22 cellular contexts compared by ENCODE assay signal in genomic region chr1:153640873-153641272, GRCh38. TPM values are rescaled to one million over a fixed set of nuclear protein-coding genes. Genes with fewer than 3 reads are reported as not detected.
DNase-seq lines count a peak whose midpoint lies in the region; ATAC-seq, FAIRE-seq and TF ChIP-seq lines count a peak whose summit lies in the region.
"Had no signal": no experiment of that assay in that cellular context is flagged by ENCODE, and none has a peak within 500 bp of the region (broad histone marks: within the 10 kb centered on the region; RNA-seq: fewer than 3 reads in every experiment).

No MANE protein-coding gene starts in this region.

- no peak for FAIRE-seq in K562 (lab: Jason Lieb, UNC)
- FAIRE-seq: G401.6, RCC 7860 had no signal

- H3K4me2 ChIP-seq in K562 (ENCODE audit: insufficient read depth, low read length) = no peak overlapping the region

- POLR2A ChIA-PET in K562 (lab: Yijun Ruan, JAX) = interaction anchor here (1.0 to 11.6 kb wide), 4 partner anchors 9 to 125 kb away, joined by 3 to 205 read pairs (median 13); partner anchors contain the start of gene S100A13

- no peak overlapping the region for H3K4me3 Mint-ChIP-seq in activated naive CD8-positive, alpha-beta T cell
- H3K4me3 Mint-ChIP-seq in activated naive CD8-positive, alpha-beta T cell treated with anti-CD3 and anti-CD28 coated beads for 36 hours = no peak overlapping the region
- no peak overlapping the region for H3K4me3 Mint-ChIP-seq in stimulated activated effector memory CD8-positive, alpha-beta T cell treated with anti-CD3 and anti-CD28 coated beads, Interleukin-12 subunit alpha, Interleukin-12 subunit beta, amount 100 ng/mL, for 72 hours
- H3K4me3 Mint-ChIP-seq: nephron progenitor cell; stimulated activated memory B cell treated with anti-CD40 and anti-IgM and Interleukin-4, amounts not matched to agents 10 μg/mL and 1 μg/mL and 100 μg/mL, for 72 hours had no signal

- TF ChIP-seq EP300 in K562 (IDR thresholded peaks at IDR 0.05; ENCODE audit: low read length) = no peak

- no peaks in the 10 kb centered on the region for H3K9me3 Mint-ChIP-seq in activated naive CD8-positive, alpha-beta T cell (ENCODE audit: low read depth)
- H3K9me3 Mint-ChIP-seq in activated naive CD8-positive, alpha-beta T cell treated with anti-CD3 and anti-CD28 coated beads for 36 hours = no peaks in the 10 kb centered on the region
- no peaks in the 10 kb centered on the region for H3K9me3 Mint-ChIP-seq in stimulated activated effector memory CD8-positive, alpha-beta T cell treated with anti-CD3 and anti-CD28 coated beads, Interleukin-12 subunit alpha, Interleukin-12 subunit beta, amount 100 ng/mL, for 72 hours
- H3K9me3 Mint-ChIP-seq: nephron progenitor cell; stimulated activated memory B cell treated with anti-CD40 and anti-IgM and Interleukin-4, amounts not matched to agents 10 μg/mL and 1 μg/mL and 100 μg/mL, for 72 hours had no signal

- TF ChIP-seq RAD21 in K562 (CRISPR knock-in tag; conservative IDR thresholded peaks at IDR 0.05 in 1 of 2, IDR thresholded peaks at IDR 0.05 in 1 of 2) = no peak

- no peak for DNase-seq in activated naive CD8-positive, alpha-beta T cell treated with anti-CD3 and anti-CD28 coated beads for 36 hours
- DNase-seq in K562 (ENCODE audit: extremely low read depth in 1 of 4, low spot score in 3 of 4) (no peak), UCSD-AML1 (lab: John Stamatoyannopoulos, UW; ENCODE audit: unreplicated experiment) (no peak)
- DNase-seq in stimulated activated effector memory CD8-positive, alpha-beta T cell treated with anti-CD3 and anti-CD28 coated beads, Interleukin-12 subunit alpha, Interleukin-12 subunit beta, amount 100 ng/mL, for 72 hours (ENCODE audit: low spot score in 2 of 2) = no peak
- DNase-seq: colonic mucosa, left cardiac atrium, NCI-H1105, NCI-H2081 treated with DMSO at 0.1 percent for 48 hours, nephron progenitor cell, posterior cingulate gyrus, testis, WERI-Rb-1 had no signal

- peaks cover 68% of the 10 kb centered on the region for H3K4me1 Mint-ChIP-seq in activated naive CD8-positive, alpha-beta T cell (ENCODE audit: low read depth)
- H3K4me1 Mint-ChIP-seq in activated naive CD8-positive, alpha-beta T cell treated with anti-CD3 and anti-CD28 coated beads for 36 hours = peaks cover 36% of the 10 kb centered on the region
- H3K4me1 Mint-ChIP-seq in stimulated activated effector memory CD8-positive, alpha-beta T cell treated with anti-CD3 and anti-CD28 coated beads, Interleukin-12 subunit alpha, Interleukin-12 subunit beta, amount 100 ng/mL, for 72 hours = peaks cover 41% of the 10 kb centered on the region

- no peak for TF ChIP-seq POLR2A in K562 (conservative IDR thresholded peaks at IDR 0.05)

- intact Hi-C loops in K562 (cut with micrococcal nuclease) = no loop called here

- no peak overlapping the region for H3K4me3 ChIP-seq in K562
- H3K4me3 ChIP-seq: breast epithelium, colonic mucosa, testis had no signal

- no peaks in the 10 kb centered on the region for H3K9me1 ChIP-seq in K562 (ENCODE audit: control insufficient read depth, insufficient read depth, low read length)

- BruUV-seq in K562 (replicated peaks; lab: Mats Ljungman, UMichigan) = no TSS peak

- TF ChIP-seq CTCF in K562 (IDR thresholded peaks at IDR 0.05 in 2 of 3, conservative IDR thresholded peaks at IDR 0.05 in 1 of 3; ENCODE audit: insufficient read depth in 2 of 3, low read depth in 1 of 3, low read length in 3 of 3) = no peak

- no peaks in the 10 kb centered on the region; the same call in 1 of the 2 replicates for H4K20me1 ChIP-seq in K562 (replicated peaks; ENCODE audit: control insufficient read depth, insufficient read depth, low read length)

- no peaks in the 10 kb centered on the region for H3K27me3 Mint-ChIP-seq in activated naive CD8-positive, alpha-beta T cell
- no peaks in the 10 kb centered on the region for H3K27me3 Mint-ChIP-seq in activated naive CD8-positive, alpha-beta T cell treated with anti-CD3 and anti-CD28 coated beads for 36 hours
- H3K27me3 Mint-ChIP-seq: stimulated activated memory B cell treated with anti-CD40 and anti-IgM and Interleukin-4, amounts not matched to agents 10 μg/mL and 1 μg/mL and 100 μg/mL, for 72 hours had no signal

- H3K9ac ChIP-seq in K562 (ENCODE audit: insufficient read depth in 1 of 2, low read depth in 2 of 2, low read length in 2 of 2) = no peak overlapping the region

- ATAC-seq in K562 (no peak), GM19023 (IDR thresholded peaks at IDR 0.05; ENCODE audit: unreplicated experiment) (no peak)
- ATAC-seq in stimulated activated effector memory CD8-positive, alpha-beta T cell treated with anti-CD3 and anti-CD28 coated beads, Interleukin-12 subunit alpha, Interleukin-12 subunit beta, amount 100 ng/mL, for 72 hours = no peak
- ATAC-seq: left cardiac atrium; stimulated activated memory B cell treated with anti-CD40 and anti-IgM and Interleukin-4, amounts not matched to agents 10 μg/mL and 1 μg/mL and 100 μg/mL, for 72 hours had no signal

- in situ Hi-C loops in K562 (cut with MboI) = no loop called here

- H3K79me2 ChIP-seq in K562 (ENCODE audit: control insufficient read depth, insufficient read depth, low read length) = peaks cover 36% of the 10 kb centered on the region

- WGBS in K562 (ENCODE audit: insufficient coverage, low coverage, missing lambda C conversion rate) = 94% methylated on average over 6 of the region's 6 CpGs

- no peaks in the 10 kb centered on the region for H3K27me3 ChIP-seq in K562 (ENCODE audit: control insufficient read depth in 2 of 2, insufficient read depth in 2 of 2, low read length in 2 of 2)
- H3K27me3 ChIP-seq: breast epithelium, colonic mucosa, testis had no signal

- H2AFZ ChIP-seq in K562 (ENCODE audit: low read depth, low read length) = no peak overlapping the region

- H3K9me3 ChIP-seq in K562 (replicated peaks; ENCODE audit: control insufficient read depth, insufficient read depth, low read depth, low read length) = no peaks in the 10 kb centered on the region
- H3K9me3 ChIP-seq: breast epithelium, colonic mucosa, testis had no signal

- H3K27ac ChIP-seq in K562 (ENCODE audit: extremely low read depth, low read depth, low read length) = no peak overlapping the region
- H3K27ac ChIP-seq: C4-2B, colonic mucosa, testis, WERI-Rb-1 had no signal

- CTCF ChIA-PET in K562 (lab: Yijun Ruan, JAX; ENCODE audit: low intra/inter-chr PET ratio) = no interaction called here

- H3K36me3 ChIP-seq in K562 (ENCODE audit: control insufficient read depth, insufficient read depth, low read length) = peaks cover 100% of the 10 kb centered on the region
- H3K36me3 ChIP-seq: breast epithelium had no signal

- H3K4me1 ChIP-seq in K562 (replicated peaks in 1 of 2; ENCODE audit: control insufficient read depth in 2 of 2, insufficient read depth in 2 of 2, low read length in 2 of 2) = peaks cover 0 to 6% of the 10 kb centered on the region in 2 experiments; a peak in 4 of 5 replicates
- H3K4me1 ChIP-seq: breast epithelium, colonic mucosa had no signal

- H3K27ac Mint-ChIP-seq in activated naive CD8-positive, alpha-beta T cell = peak overlapping the region; percentile 19
- H3K27ac Mint-ChIP-seq in activated naive CD8-positive, alpha-beta T cell treated with anti-CD3 and anti-CD28 coated beads for 36 hours = no peak overlapping the region
- H3K27ac Mint-ChIP-seq in stimulated activated effector memory CD8-positive, alpha-beta T cell treated with anti-CD3 and anti-CD28 coated beads, Interleukin-12 subunit alpha, Interleukin-12 subunit beta, amount 100 ng/mL, for 72 hours = peak overlapping the region; percentile 38
- H3K27ac Mint-ChIP-seq: stimulated activated memory B cell treated with anti-CD40 and anti-IgM and Interleukin-4, amounts not matched to agents 10 μg/mL and 1 μg/mL and 100 μg/mL, for 72 hours had no signal

- H3K36me3 Mint-ChIP-seq in activated naive CD8-positive, alpha-beta T cell = peaks cover 21% of the 10 kb centered on the region
- peaks cover 66% of the 10 kb centered on the region for H3K36me3 Mint-ChIP-seq in activated naive CD8-positive, alpha-beta T cell treated with anti-CD3 and anti-CD28 coated beads for 36 hours
- peaks cover 100% of the 10 kb centered on the region for H3K36me3 Mint-ChIP-seq in stimulated activated effector memory CD8-positive, alpha-beta T cell treated with anti-CD3 and anti-CD28 coated beads, Interleukin-12 subunit alpha, Interleukin-12 subunit beta, amount 100 ng/mL, for 72 hours

RNA-seq across cellular contexts. Expression of gene CHTOP, which starts 7.0 kb away (rescaled TPM):
- 10 to 100 TPM; 94.3 to 98.1 TPM for total RNA-seq in activated naive CD8-positive, alpha-beta T cell treated with anti-CD3 and anti-CD28 coated beads for 36 hours
- total RNA-seq in K562 (2011; cell fraction: chromatin; rRNA removed; ENCODE audit: low replicate concordance) = 128 and 182 TPM in 2 replicates
- total RNA-seq in K562 (2011; cell fraction: nucleolus; rRNA removed) = 86.2 and 96.9 TPM in 2 replicates
- total RNA-seq in K562 (2011; cell fraction: nucleoplasm; rRNA removed) = 171 and 245 TPM in 2 replicates
- total RNA-seq in K562 (2014; rRNA removed) (60.8 and 75.6 TPM in 2 replicates), K562 (2014; rRNA removed; fragmentation: Illumina TruSeq; extraction: Trizol) (53.0 and 54.8 TPM in 2 replicates), K562 (2015; rRNA removed; fragmentation: Illumina TruSeq; extraction: Trizol) (57.2 and 60.4 TPM in 2 replicates), K562 (2021) (79.2 and 79.6 TPM in 2 replicates)
- polyA plus RNA-seq in K562 (2011; rRNA removed) (82.7 and 91.8 TPM in 2 replicates), K562 (2014; fragmentation: Illumina TruSeq; extraction: Trizol) (68.2 and 68.3 TPM in 2 replicates), K562 (2014; fragmentation: Nextera tagmentation; extraction: Ambion mirVana) (10 to 100 TPM; 10.2 to 10.3 TPM), K562 (2014; rRNA removed) (87.8 and 94.0 TPM in 2 replicates)
- 56.0 and 71.7 TPM in 2 replicates for polyA plus RNA-seq in K562 (2011; cell fraction: cytosol; rRNA removed)
- polyA plus RNA-seq in K562 (2011; cell fraction: nucleus; rRNA removed) = 78.6 and 81.6 TPM in 2 replicates
- 59.7 and 63.1 TPM in 2 replicates for polyA plus RNA-seq in K562 (2012)
- polyA minus RNA-seq in K562 (2011; rRNA and poly(A)+ RNA removed) = 67.2 and 81.2 TPM in 2 replicates
- 25.4 and 25.8 TPM in 2 replicates for polyA minus RNA-seq in K562 (2011; cell fraction: cytosol; rRNA and poly(A)+ RNA removed)
- 61.4 and 84.9 TPM in 2 replicates for polyA minus RNA-seq in K562 (2011; cell fraction: nucleus; rRNA and poly(A)+ RNA removed)

RNA-seq across cellular contexts. Expression of gene S100A1, which starts 12.6 kb away (rescaled TPM):
- not detected for total RNA-seq in activated naive CD8-positive, alpha-beta T cell treated with anti-CD3 and anti-CD28 coated beads for 36 hours
- 3.4 and 6.9 TPM in 2 replicates for total RNA-seq in K562 (2011; cell fraction: chromatin; rRNA removed; ENCODE audit: low replicate concordance)
- total RNA-seq in K562 (2011; cell fraction: nucleolus; rRNA removed) = 4.8 and 6.3 TPM in 2 replicates
- total RNA-seq in K562 (2011; cell fraction: nucleoplasm; rRNA removed) = 5.9 and 8.4 TPM in 2 replicates
- total RNA-seq in K562 (2014; rRNA removed) (16.1 and 22.4 TPM in 2 replicates), K562 (2014; rRNA removed; fragmentation: Illumina TruSeq; extraction: Trizol) (4.6 and 5.7 TPM in 2 replicates), K562 (2015; rRNA removed; fragmentation: Illumina TruSeq; extraction: Trizol) (7.9 TPM in 2 replicates), K562 (2021) (12.7 and 14.1 TPM in 2 replicates)
- polyA plus RNA-seq in K562 (2011; rRNA removed) (27.3 and 30.1 TPM in 2 replicates), K562 (2014; fragmentation: Illumina TruSeq; extraction: Trizol) (14.4 and 15.0 TPM in 2 replicates), K562 (2014; fragmentation: Nextera tagmentation; extraction: Ambion mirVana) (under 1 TPM; 0.44 to 0.53 TPM), K562 (2014; rRNA removed) (24.4 and 27.1 TPM in 2 replicates)
- polyA plus RNA-seq in K562 (2011; cell fraction: cytosol; rRNA removed) = 46.4 and 48.5 TPM in 2 replicates
- polyA plus RNA-seq in K562 (2011; cell fraction: nucleus; rRNA removed) = 10.6 and 11.0 TPM in 2 replicates
- polyA plus RNA-seq in K562 (2012) = 27.9 and 39.5 TPM in 2 replicates
- polyA minus RNA-seq in K562 (2011; rRNA and poly(A)+ RNA removed) = 12.5 and 25.6 TPM in 2 replicates
- polyA minus RNA-seq in K562 (2011; cell fraction: cytosol; rRNA and poly(A)+ RNA removed) = 11.0 and 12.5 TPM in 2 replicates
- 2.2 and 4.4 TPM in 2 replicates for polyA minus RNA-seq in K562 (2011; cell fraction: nucleus; rRNA and poly(A)+ RNA removed)
- total RNA-seq: NCI-H460; T-helper 2 cell treated with Interferon-gamma antibody and Interleukin-4, amounts not matched to agents 100 ng/mL and 5 ng/mL, for 36 hours had no signal

RNA-seq across cellular contexts. Expression of gene S100A13, which starts 13.6 kb away (rescaled TPM):
- 1 to 10 TPM; 5.7 to 5.9 TPM for total RNA-seq in activated naive CD8-positive, alpha-beta T cell treated with anti-CD3 and anti-CD28 coated beads for 36 hours
- total RNA-seq in K562 (2011; cell fraction: chromatin; rRNA removed; ENCODE audit: low replicate concordance) = 24.7 and 50.2 TPM in 2 replicates
- total RNA-seq in K562 (2011; cell fraction: nucleolus; rRNA removed) = 28.6 and 31.2 TPM in 2 replicates
- 27.3 and 31.8 TPM in 2 replicates for total RNA-seq in K562 (2011; cell fraction: nucleoplasm; rRNA removed)
- total RNA-seq in K562 (2014; rRNA removed) = 48.8 and 58.0 TPM in 2 replicates
- total RNA-seq in K562 (2014; rRNA removed; fragmentation: Illumina TruSeq; extraction: Trizol) = 45.6 and 53.8 TPM in 2 replicates
- total RNA-seq in K562 (2015; rRNA removed; fragmentation: Illumina TruSeq; extraction: Trizol) = 46.5 and 49.2 TPM in 2 replicates
- 41.9 and 43.3 TPM in 2 replicates for total RNA-seq in K562 (2021)
- polyA plus RNA-seq in K562 (2011; rRNA removed) = 82.1 and 112 TPM in 2 replicates
- polyA plus RNA-seq in K562 (2011; cell fraction: cytosol; rRNA removed) = 76.6 and 95.8 TPM in 2 replicates
- 77.0 and 81.9 TPM in 2 replicates for polyA plus RNA-seq in K562 (2011; cell fraction: nucleus; rRNA removed)
- polyA plus RNA-seq in K562 (2012) = 90.6 and 94.3 TPM in 2 replicates
- polyA plus RNA-seq in K562 (2014; fragmentation: Illumina TruSeq; extraction: Trizol) = 46.5 and 51.4 TPM in 2 replicates
- 100 to 1,000 TPM; 128 to 129 TPM for polyA plus RNA-seq in K562 (2014; fragmentation: Nextera tagmentation; extraction: Ambion mirVana)
- 101 and 114 TPM in 2 replicates for polyA plus RNA-seq in K562 (2014; rRNA removed)
- 26.7 and 43.1 TPM in 2 replicates for polyA minus RNA-seq in K562 (2011; rRNA and poly(A)+ RNA removed)
- 9.8 and 13.9 TPM in 2 replicates for polyA minus RNA-seq in K562 (2011; cell fraction: cytosol; rRNA and poly(A)+ RNA removed)
- polyA minus RNA-seq in K562 (2011; cell fraction: nucleus; rRNA and poly(A)+ RNA removed) = 8.0 and 9.2 TPM in 2 replicates

RNA-seq across cellular contexts. Expression of gene SNAPIN, which starts 17.6 kb away (rescaled TPM):
- total RNA-seq in activated naive CD8-positive, alpha-beta T cell treated with anti-CD3 and anti-CD28 coated beads for 36 hours = 10 to 100 TPM; 32.9 to 34.7 TPM
- total RNA-seq in K562 (2011; cell fraction: chromatin; rRNA removed; ENCODE audit: low replicate concordance) = 8.7 and 14.0 TPM in 2 replicates
- total RNA-seq in K562 (2011; cell fraction: nucleolus; rRNA removed) = 14.8 and 16.6 TPM in 2 replicates
- 14.4 and 14.7 TPM in 2 replicates for total RNA-seq in K562 (2011; cell fraction: nucleoplasm; rRNA removed)
- total RNA-seq in K562 (2014; rRNA removed) = 36.0 and 36.7 TPM in 2 replicates
- total RNA-seq in K562 (2014; rRNA removed; fragmentation: Illumina TruSeq; extraction: Trizol) = 26.5 and 27.8 TPM in 2 replicates
- total RNA-seq in K562 (2015; rRNA removed; fragmentation: Illumina TruSeq; extraction: Trizol) = 31.3 and 32.3 TPM in 2 replicates
- 24.6 and 26.6 TPM in 2 replicates for total RNA-seq in K562 (2021)
- polyA plus RNA-seq in K562 (2011; rRNA removed) = 32.8 and 36.8 TPM in 2 replicates
- 36.0 and 39.1 TPM in 2 replicates for polyA plus RNA-seq in K562 (2011; cell fraction: cytosol; rRNA removed)
- polyA plus RNA-seq in K562 (2011; cell fraction: nucleus; rRNA removed) = 25.2 and 27.6 TPM in 2 replicates
- polyA plus RNA-seq in K562 (2012) = 28.4 and 30.6 TPM in 2 replicates
- polyA plus RNA-seq in K562 (2014; fragmentation: Illumina TruSeq; extraction: Trizol) = 33.5 and 42.4 TPM in 2 replicates
- 10 to 100 TPM; 11.2 to 15.8 TPM for polyA plus RNA-seq in K562 (2014; fragmentation: Nextera tagmentation; extraction: Ambion mirVana)
- polyA plus RNA-seq in K562 (2014; rRNA removed) = 42.4 and 43.9 TPM in 2 replicates
- 10.2 and 10.5 TPM in 2 replicates for polyA minus RNA-seq in K562 (2011; rRNA and poly(A)+ RNA removed)
- polyA minus RNA-seq in K562 (2011; cell fraction: cytosol; rRNA and poly(A)+ RNA removed) = 3.1 and 9.0 TPM in 2 replicates
- 5.9 and 8.8 TPM in 2 replicates for polyA minus RNA-seq in K562 (2011; cell fraction: nucleus; rRNA and poly(A)+ RNA removed)

RNA-seq across cellular contexts. Expression of gene S100A14, which starts 24.7 kb away (rescaled TPM):
- total RNA-seq in activated naive CD8-positive, alpha-beta T cell treated with anti-CD3 and anti-CD28 coated beads for 36 hours = not detected
- total RNA-seq in K562 (2011; cell fraction: chromatin; rRNA removed; ENCODE audit: low replicate concordance) = 0.51 TPM in 1 of 2 replicates, not detected in the other
- 1.5 TPM in 1 of 2 replicates, not detected in the other for total RNA-seq in K562 (2011; cell fraction: nucleolus; rRNA removed)
- not detected in 2 replicates for total RNA-seq in K562 (2011; cell fraction: nucleoplasm; rRNA removed)
- total RNA-seq in K562 (2014; rRNA removed) = 0.41 TPM in 1 of 2 replicates, not detected in the other
- total RNA-seq in K562 (2014; rRNA removed; fragmentation: Illumina TruSeq; extraction: Trizol) = 0.15 TPM in 1 of 2 replicates, not detected in the other
- not detected in 2 replicates for total RNA-seq in K562 (2015; rRNA removed; fragmentation: Illumina TruSeq; extraction: Trizol)
- 0.24 and 0.25 TPM in 2 replicates for total RNA-seq in K562 (2021)
- 0.24 TPM in 1 of 2 replicates, not detected in the other for polyA plus RNA-seq in K562 (2011; rRNA removed)
- polyA plus RNA-seq in K562 (2011; cell fraction: cytosol; rRNA removed) = 0.07 and 0.21 TPM in 2 replicates
- polyA plus RNA-seq in K562 (2011; cell fraction: nucleus; rRNA removed) = 0.27 and 0.64 TPM in 2 replicates
- polyA plus RNA-seq in K562 (2012) = 0.15 and 0.20 TPM in 2 replicates
- polyA plus RNA-seq in K562 (2014; fragmentation: Illumina TruSeq; extraction: Trizol) = 0.52 TPM in 1 of 2 replicates, not detected in the other
- under 1 TPM in 1 of 2 experiments, not detected in 1; 0.10 TPM for polyA plus RNA-seq in K562 (2014; fragmentation: Nextera tagmentation; extraction: Ambion mirVana)
- polyA plus RNA-seq in K562 (2014; rRNA removed) = 0.59 and 0.64 TPM in 2 replicates
- 0.21 TPM in 1 of 2 replicates, not detected in the other for polyA minus RNA-seq in K562 (2011; rRNA and poly(A)+ RNA removed)
- not detected in 2 replicates for polyA minus RNA-seq in K562 (2011; cell fraction: cytosol; rRNA and poly(A)+ RNA removed)
- not detected in 2 replicates for polyA minus RNA-seq in K562 (2011; cell fraction: nucleus; rRNA and poly(A)+ RNA removed)
- total RNA-seq: NCI-H460; SK-MEL-5; T-helper 2 cell treated with Interferon-gamma antibody and Interleukin-4, amounts not matched to agents 100 ng/mL and 5 ng/mL, for 36 hours; testis had no signal

Comparison
In these comparisons a context has a peak if more than half of its experiments do, and no peak if none do; other contexts are left out.
1. RNA of gene S100A1, which starts 12.6 kb away (total RNA-seq): 3.4 to 22.4 TPM in K562; not detected in activated naive CD8-positive, alpha-beta T cell treated with anti-CD3 and anti-CD28 coated beads for 36 hours; every median in the first group is over 4 times any median in the second.